ENCODE assay signal across 1 cellular context in genomic region chr9:27142299-27142930, GRCh38.
TF ChIP-seq lines count a peak whose summit lies in the region.

No MANE protein-coding gene starts in this region.

TF ChIP-seq in IMR-90, 13 proteins besides CTCF, POLR2A, EP300 and RAD21:
- no peak for TF ChIP-seq SMC3 (IDR thresholded peaks at IDR 0.05; ENCODE audit: low read depth, low read length)
- TF ChIP-seq NFE2L2 (IDR thresholded peaks at IDR 0.05; ENCODE audit: low read depth, low read length), result no peak
- no peak for TF ChIP-seq USF2 (IDR thresholded peaks at IDR 0.05; ENCODE audit: low read depth, low read length)
- no peak for TF ChIP-seq CHD1 (IDR thresholded peaks at IDR 0.05; ENCODE audit: low read depth, low read length)
- TF ChIP-seq RCOR1 (IDR thresholded peaks at IDR 0.05; ENCODE audit: insufficient replicate concordance, low read length), result no peak
- TF ChIP-seq BHLHE40 (IDR thresholded peaks at IDR 0.05; ENCODE audit: low read depth, low read length), result no peak
